2 cellular contexts compared by ENCODE assay signal in the genomic region with DNA sequence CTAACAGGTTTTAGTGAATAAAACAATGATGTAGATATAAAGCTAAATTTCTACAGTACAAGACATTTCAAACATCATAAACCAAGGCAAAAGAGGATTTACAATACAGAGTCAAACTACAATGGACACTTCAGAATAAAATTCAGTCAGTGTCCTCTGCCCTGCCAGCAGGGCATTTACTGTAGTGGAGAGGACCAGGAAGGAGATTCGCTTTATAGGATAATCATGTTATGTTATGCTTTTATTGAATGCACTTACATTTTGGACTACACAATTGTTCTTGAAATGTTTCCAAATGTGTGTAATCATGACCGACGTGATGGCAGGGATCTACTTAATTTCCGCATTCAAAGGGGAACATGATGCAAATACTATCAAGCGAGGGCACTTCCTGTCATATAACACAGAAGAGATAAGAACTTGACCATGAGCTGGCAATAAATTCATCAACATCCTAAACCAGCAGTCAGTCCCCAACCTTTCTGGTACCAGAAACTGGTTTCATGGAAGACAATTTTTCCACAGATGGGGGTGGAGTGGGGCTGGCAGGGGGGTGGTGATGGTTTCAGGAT.
TF ChIP-seq lines count a peak whose summit lies in the region.

No MANE protein-coding gene starts in this region.

TF ChIP-seq in SK-N-SH, 30 proteins besides CTCF, POLR2A, EP300 and RAD21:
- TF ChIP-seq TAF1 (IDR thresholded peaks at IDR 0.05; ENCODE audit: borderline replicate concordance, low read depth, low read length) (no peak), GABPA (IDR thresholded peaks at IDR 0.05; ENCODE audit: low read depth) (no peak), ELF1 (IDR thresholded peaks at IDR 0.05) (no peak), RXRA (IDR thresholded peaks at IDR 0.05; ENCODE audit: borderline replicate concordance, low read depth) (no peak), MEF2A (IDR thresholded peaks at IDR 0.05; ENCODE audit: borderline replicate concordance, low read depth) (no peak), TEAD4 (IDR thresholded peaks at IDR 0.05; ENCODE audit: borderline replicate concordance, insufficient read depth) (no peak), MXI1 (IDR thresholded peaks at IDR 0.05; ENCODE audit: low read depth, low read length) (no peak), RCOR1 (IDR thresholded peaks at IDR 0.05; ENCODE audit: low read length) (no peak), USF2 (IDR thresholded peaks at IDR 0.05; ENCODE audit: borderline replicate concordance, low read depth, low read length) (no peak), SIN3A (IDR thresholded peaks at IDR 0.05; ENCODE audit: borderline replicate concordance, low read depth, low read length) (no peak), FOSL2 (IDR thresholded peaks at IDR 0.05; ENCODE audit: borderline replicate concordance, low read depth) (no peak), FOXJ3 (CRISPR knock-in tag; IDR thresholded peaks at IDR 0.05) (no peak), EZH2phosphoT487 (IDR thresholded peaks at IDR 0.05; ENCODE audit: borderline replicate concordance, low read depth) (no peak), FOXM1 (IDR thresholded peaks at IDR 0.05; ENCODE audit: low read depth) (no peak), JUND (IDR thresholded peaks at IDR 0.05) (no peak), POLR2AphosphoS5 (IDR thresholded peaks at IDR 0.05; ENCODE audit: low read depth, low read length) (no peak)
- TF ChIP-seq, protein P1, sequence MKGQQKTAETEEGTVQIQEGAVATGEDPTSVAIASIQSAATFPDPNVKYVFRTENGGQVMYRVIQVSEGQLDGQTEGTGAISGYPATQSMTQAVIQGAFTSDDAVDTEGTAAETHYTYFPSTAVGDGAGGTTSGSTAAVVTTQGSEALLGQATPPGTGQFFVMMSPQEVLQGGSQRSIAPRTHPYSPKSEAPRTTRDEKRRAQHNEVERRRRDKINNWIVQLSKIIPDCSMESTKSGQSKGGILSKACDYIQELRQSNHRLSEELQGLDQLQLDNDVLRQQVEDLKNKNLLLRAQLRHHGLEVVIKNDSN (IDR thresholded peaks at IDR 0.05; ENCODE audit: borderline replicate concordance, low read depth), result no peak
- TF ChIP-seq, protein P2, sequence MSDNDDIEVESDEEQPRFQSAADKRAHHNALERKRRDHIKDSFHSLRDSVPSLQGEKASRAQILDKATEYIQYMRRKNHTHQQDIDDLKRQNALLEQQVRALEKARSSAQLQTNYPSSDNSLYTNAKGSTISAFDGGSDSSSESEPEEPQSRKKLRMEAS (IDR thresholded peaks at IDR 0.05; ENCODE audit: low read depth), result no peak

TF ChIP-seq in K562, 482 proteins besides CTCF, POLR2A, EP300 and RAD21 (continued from another document):
- TF ChIP-seq PKNOX1 (IDR thresholded peaks at IDR 0.05) (peak; percentile 12; the same call in 1 of the 2 replicates), ZNF224 (CRISPR knock-in tag; IDR thresholded peaks at IDR 0.05) (no peak), NR2C2 (CRISPR knock-in tag; IDR thresholded peaks at IDR 0.05) (no peak), NR2C2 (tag; IDR thresholded peaks at IDR 0.05) (no peak), GABPA (tag; conservative IDR thresholded peaks at IDR 0.05; ENCODE audit: low read depth) (peak; percentile 58), NFE2 (IDR thresholded peaks at IDR 0.05; ENCODE audit: low read depth) (peak; percentile 75), ETV1 (tag; conservative IDR thresholded peaks at IDR 0.05; ENCODE audit: low read depth) (peak; percentile 52), MEIS2 (IDR thresholded peaks at IDR 0.05; ENCODE audit: partially characterized antibody) (peak; percentile 44), CBFA2T2 (conservative IDR thresholded peaks at IDR 0.05) (no peak), SETDB1 (IDR thresholded peaks at IDR 0.05; ENCODE audit: low read length) (no peak), MAFK (IDR thresholded peaks at IDR 0.05; ENCODE audit: low read length) (peak; percentile 15; the same call in 1 of the 2 replicates), GATAD2B (IDR thresholded peaks at IDR 0.05; ENCODE audit: borderline replicate concordance) (0 out of 2 replicates have a peak, but pooled peaks have one; percentile 20), PHF20 (IDR thresholded peaks at IDR 0.05; ENCODE audit: partially characterized antibody) (no peak), SMAD4 (CRISPR knock-in tag; conservative IDR thresholded peaks at IDR 0.05) (0 out of 2 replicates have a peak, but pooled peaks have one; percentile 35), SIX5 (IDR thresholded peaks at IDR 0.05; ENCODE audit: borderline replicate concordance in 1 of 2, insufficient read depth in 1 of 2, low read depth in 1 of 2, low read length in 2 of 2) (no peak), ELF1 (tag; IDR thresholded peaks at IDR 0.05) (peak; percentile 28; the same call in 1 of the 2 replicates), EP400 (IDR thresholded peaks at IDR 0.05) (0 out of 2 replicates have a peak, but pooled peaks have one; percentile 16), ZNF175 (CRISPR knock-in tag; IDR thresholded peaks at IDR 0.05; ENCODE audit: low read depth) (peak; percentile 32; the same call in 1 of the 2 replicates), MEF2D (tag; conservative IDR thresholded peaks at IDR 0.05; ENCODE audit: low read depth) (no peak), ZBTB34 (CRISPR knock-in tag; IDR thresholded peaks at IDR 0.05) (no peak), BRD9 (IDR thresholded peaks at IDR 0.05; ENCODE audit: low read depth, partially characterized antibody) (no peak), PTRF (tag; IDR thresholded peaks at IDR 0.05) (no peak), HMGN3 (IDR thresholded peaks at IDR 0.05; ENCODE audit: borderline replicate concordance, extremely low read depth, insufficient read length, low read depth, low read length) (no peak)
